In the genomic region with DNA sequence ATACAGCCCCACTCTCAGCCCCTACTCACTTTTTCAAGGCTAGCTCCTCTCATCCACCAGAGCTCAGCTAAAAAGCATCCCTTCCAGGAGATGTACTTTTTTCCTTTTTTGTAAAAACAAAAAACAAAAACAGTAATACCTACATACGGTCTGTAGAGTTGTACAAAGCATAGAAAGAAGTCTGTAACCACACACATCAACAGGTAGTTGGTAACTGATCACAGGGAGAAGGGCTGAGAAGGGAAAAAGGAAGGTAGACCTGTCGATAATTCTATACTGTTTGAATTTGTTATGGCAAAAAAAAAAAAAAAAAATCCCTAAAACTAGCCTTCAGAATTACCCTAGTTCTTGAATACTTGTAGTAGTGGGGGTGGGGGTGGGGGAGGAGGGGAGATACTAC, we compare ENCODE assay signal across 9 cellular contexts. TPM values are rescaled to one million over a fixed set of nuclear protein-coding genes. Genes with fewer than 3 reads are reported as not detected.
DNase-seq lines count a peak whose midpoint lies in the region; ATAC-seq and TF ChIP-seq lines count a peak whose summit lies in the region.
"Had no signal": no experiment of that assay in that cellular context is flagged by ENCODE, and none has a peak within 500 bp of the region (broad histone marks: within the 10 kb centered on the region; RNA-seq: fewer than 3 reads in every experiment).

No MANE protein-coding gene starts in this region.

- H3K9me2 ChIP-seq in Loucy (replicated peaks; ENCODE audit: low read depth, low read length), result no peaks in the 10 kb centered on the region
- no peaks in the 10 kb centered on the region for H3K9me2 ChIP-seq in neural cell (ENCODE audit: insufficient read depth, low read length)

- no peak for TF ChIP-seq EP300 in neural cell (conservative IDR thresholded peaks at IDR 0.05; ENCODE audit: poor library complexity, severe bottlenecking)

- H3K4me3 ChIP-seq in BLaER1 treated with 17β-estradiol and CSF1 and Interleukin-3, amounts not matched to agents 10 nM and 100 nM, result peak overlapping the region; percentile 71 to 98 (median 92)
- H3K4me3 ChIP-seq in Loucy (ENCODE audit: low read length, poor library complexity, severe bottlenecking), result peak overlapping the region; percentile 81
- H3K4me3 ChIP-seq in neural cell (ENCODE audit: low read length), result peak overlapping the region; percentile 89

- H3K36me3 Mint-ChIP-seq in dendritic cell treated with granulocyte-macrophage colony-stimulating factor and Interleukin-4, amounts not matched to agents 40 ng/mL and 50 ng/mL, for 4 days (ENCODE audit: low read depth), result peaks cover 64% of the 10 kb centered on the region

- H3K27ac Mint-ChIP-seq in dendritic cell treated with granulocyte-macrophage colony-stimulating factor and Interleukin-4, amounts not matched to agents 40 ng/mL and 50 ng/mL, for 4 days, result peak overlapping the region; percentile 97

- H2AFZ ChIP-seq in Loucy (ENCODE audit: low read length) (peak overlapping the region; percentile 83; the same call in 1 of the 2 replicates), neural cell (ENCODE audit: low read depth, low read length) (no peak overlapping the region)

- H3K9me3 Mint-ChIP-seq in dendritic cell treated with granulocyte-macrophage colony-stimulating factor and Interleukin-4, amounts not matched to agents 40 ng/mL and 50 ng/mL, for 4 days, result no peaks in the 10 kb centered on the region

- H3K79me2 ChIP-seq in Loucy (ENCODE audit: insufficient read depth, low read length), result peaks cover 20% of the 10 kb centered on the region; the same call in 1 of the 2 replicates
- H3K79me2 ChIP-seq in neural cell (replicated peaks; ENCODE audit: insufficient read depth, low read length), result no peaks in the 10 kb centered on the region

- ATAC-seq in GM18861 (IDR thresholded peaks at IDR 0.05; ENCODE audit: unreplicated experiment), result no peak
- no peak for ATAC-seq in GM21576 (IDR thresholded peaks at IDR 0.05; ENCODE audit: unreplicated experiment)
- no peak for ATAC-seq in HG02970 (IDR thresholded peaks at IDR 0.05; ENCODE audit: low FRiP score, unreplicated experiment)

- peaks cover 67% of the 10 kb centered on the region for H3K4me1 Mint-ChIP-seq in dendritic cell treated with granulocyte-macrophage colony-stimulating factor and Interleukin-4, amounts not matched to agents 40 ng/mL and 50 ng/mL, for 4 days (ENCODE audit: low read depth)

- H3K4me1 ChIP-seq in BLaER1 treated with 17β-estradiol and CSF1 and Interleukin-3, amounts not matched to agents 10 nM and 100 nM, result peaks cover 39 to 71% (median 55%) of the 10 kb centered on the region in 10 experiments
- peaks cover 10% of the 10 kb centered on the region for H3K4me1 ChIP-seq in Loucy (ENCODE audit: insufficient read depth, low read length, poor library complexity, severe bottlenecking)

- TF ChIP-seq CTCF in Loucy (conservative IDR thresholded peaks at IDR 0.05; ENCODE audit: low read length) (no peak), neural cell (IDR thresholded peaks at IDR 0.05; ENCODE audit: poor library complexity, severe bottlenecking) (no peak)

- peak overlapping the region in 10 of 11 experiments; percentile 17 to 90 (median 83); a peak in 15 of 22 replicates for H3K27ac ChIP-seq in BLaER1 treated with 17β-estradiol and CSF1 and Interleukin-3, amounts not matched to agents 10 nM and 100 nM
- H3K27ac ChIP-seq in neural cell (ENCODE audit: low read length), result no peak overlapping the region

- no peaks in the 10 kb centered on the region for H3K27me3 ChIP-seq in BLaER1 treated with 17β-estradiol and CSF1 and Interleukin-3, amounts not matched to agents 10 nM and 100 nM
- H3K27me3 ChIP-seq in Loucy (ENCODE audit: insufficient read depth, low read length, poor library complexity, severe bottlenecking) (no peaks in the 10 kb centered on the region), neural cell (ENCODE audit: insufficient read depth, low read depth, low read length) (peaks cover 3% of the 10 kb centered on the region)

- H3K27me3 Mint-ChIP-seq in dendritic cell treated with granulocyte-macrophage colony-stimulating factor and Interleukin-4, amounts not matched to agents 40 ng/mL and 50 ng/mL, for 4 days, result no peaks in the 10 kb centered on the region

- H3K36me3 ChIP-seq in BLaER1 treated with 17β-estradiol and CSF1 and Interleukin-3, amounts not matched to agents 10 nM and 100 nM, result peaks cover 31 to 44% (median 42%) of the 10 kb centered on the region in 11 experiments
- peaks cover 5% of the 10 kb centered on the region; the same call in 1 of the 2 replicates for H3K36me3 ChIP-seq in Loucy (ENCODE audit: insufficient read depth, low read length)
- no peaks in the 10 kb centered on the region for H3K36me3 ChIP-seq in neural cell (ENCODE audit: insufficient read depth, low read length)

- H3F3A ChIP-seq in Loucy (ENCODE audit: low read depth) (0 out of 2 replicates have a peak, but pooled peaks cover 4% of the 10 kb centered on the region), neural cell (ENCODE audit: insufficient read depth, low read length, poor library complexity, severe bottlenecking) (peaks cover 3% of the 10 kb centered on the region)

- no peak for DNase-seq in NK-92 treated with Interleukin-12 subunit alpha and Interleukin-12 subunit beta, amount 100 ng/mL, for 24 hours (lab: John Stamatoyannopoulos, UW)
- DNase-seq: NCI-H1436 treated with DMSO at 0.1 percent for 48 hours had no signal

- H3K4me2 ChIP-seq in BLaER1 treated with 17β-estradiol and CSF1 and Interleukin-3, amounts not matched to agents 10 nM and 100 nM, result peak overlapping the region; percentile 90 to 98 (median 96)
- H3K4me2 ChIP-seq in Loucy (ENCODE audit: low read depth, low read length, poor library complexity, severe bottlenecking) (peak overlapping the region; percentile 81), neural cell (ENCODE audit: low read length) (no peak overlapping the region)

- no peaks in the 10 kb centered on the region for H3K9me3 ChIP-seq in BLaER1 treated with 17β-estradiol and CSF1 and Interleukin-3, amounts not matched to agents 10 nM and 100 nM (replicated peaks in 1 of 11)
- H3K9me3 ChIP-seq in Loucy (ENCODE audit: insufficient read depth, low read depth, low read length) (no peaks in the 10 kb centered on the region), neural cell (ENCODE audit: low read length) (no peaks in the 10 kb centered on the region)

- H4K20me1 ChIP-seq in BLaER1 treated with 17β-estradiol and CSF1 and Interleukin-3, amounts not matched to agents 10 nM and 100 nM, result peaks cover 7 to 45% (median 38%) of the 10 kb centered on the region in 11 experiments; a peak in 20 of 22 replicates
- H4K20me1 ChIP-seq in Loucy (ENCODE audit: insufficient read depth, low read length, poor library complexity, severe bottlenecking) (no peaks in the 10 kb centered on the region), neural cell (ENCODE audit: insufficient read depth) (no peaks in the 10 kb centered on the region)

- intact Hi-C loops in dendritic cell treated with granulocyte-macrophage colony-stimulating factor and Interleukin-4, amounts not matched to agents 40 ng/mL and 50 ng/mL, for 4 days (cut with micrococcal nuclease), result loop anchor here (2.0 to 5.0 kb wide), 2 partner anchors 34 to 116 kb away; a partner anchor contains a TSS

- H3K4me3 Mint-ChIP-seq in dendritic cell treated with granulocyte-macrophage colony-stimulating factor and Interleukin-4, amounts not matched to agents 40 ng/mL and 50 ng/mL, for 4 days, result peak overlapping the region; percentile 92

- H3K9ac ChIP-seq in BLaER1 treated with 17β-estradiol and CSF1 and Interleukin-3, amounts not matched to agents 10 nM and 100 nM, result peak overlapping the region; percentile 81 to 94 (median 89)
- H3K9ac ChIP-seq in Loucy (ENCODE audit: low read depth, low read length, poor library complexity, severe bottlenecking), result peak overlapping the region; percentile 66
- peak overlapping the region; percentile 59 for H3K9ac ChIP-seq in neural cell (ENCODE audit: low read length)

- TF ChIP-seq RAD21 in neural cell (conservative IDR thresholded peaks at IDR 0.05), result no peak

TF ChIP-seq in neural cell, 6 proteins besides CTCF, POLR2A, EP300 and RAD21:
- TF ChIP-seq EZH2 (IDR thresholded peaks at IDR 0.05; ENCODE audit: borderline replicate concordance, insufficient read depth, low read length, poor library complexity, severe bottlenecking), result no peak
- no peak for TF ChIP-seq MXI1 (conservative IDR thresholded peaks at IDR 0.05; ENCODE audit: poor library complexity, severe bottlenecking)
- TF ChIP-seq, protein P1, sequence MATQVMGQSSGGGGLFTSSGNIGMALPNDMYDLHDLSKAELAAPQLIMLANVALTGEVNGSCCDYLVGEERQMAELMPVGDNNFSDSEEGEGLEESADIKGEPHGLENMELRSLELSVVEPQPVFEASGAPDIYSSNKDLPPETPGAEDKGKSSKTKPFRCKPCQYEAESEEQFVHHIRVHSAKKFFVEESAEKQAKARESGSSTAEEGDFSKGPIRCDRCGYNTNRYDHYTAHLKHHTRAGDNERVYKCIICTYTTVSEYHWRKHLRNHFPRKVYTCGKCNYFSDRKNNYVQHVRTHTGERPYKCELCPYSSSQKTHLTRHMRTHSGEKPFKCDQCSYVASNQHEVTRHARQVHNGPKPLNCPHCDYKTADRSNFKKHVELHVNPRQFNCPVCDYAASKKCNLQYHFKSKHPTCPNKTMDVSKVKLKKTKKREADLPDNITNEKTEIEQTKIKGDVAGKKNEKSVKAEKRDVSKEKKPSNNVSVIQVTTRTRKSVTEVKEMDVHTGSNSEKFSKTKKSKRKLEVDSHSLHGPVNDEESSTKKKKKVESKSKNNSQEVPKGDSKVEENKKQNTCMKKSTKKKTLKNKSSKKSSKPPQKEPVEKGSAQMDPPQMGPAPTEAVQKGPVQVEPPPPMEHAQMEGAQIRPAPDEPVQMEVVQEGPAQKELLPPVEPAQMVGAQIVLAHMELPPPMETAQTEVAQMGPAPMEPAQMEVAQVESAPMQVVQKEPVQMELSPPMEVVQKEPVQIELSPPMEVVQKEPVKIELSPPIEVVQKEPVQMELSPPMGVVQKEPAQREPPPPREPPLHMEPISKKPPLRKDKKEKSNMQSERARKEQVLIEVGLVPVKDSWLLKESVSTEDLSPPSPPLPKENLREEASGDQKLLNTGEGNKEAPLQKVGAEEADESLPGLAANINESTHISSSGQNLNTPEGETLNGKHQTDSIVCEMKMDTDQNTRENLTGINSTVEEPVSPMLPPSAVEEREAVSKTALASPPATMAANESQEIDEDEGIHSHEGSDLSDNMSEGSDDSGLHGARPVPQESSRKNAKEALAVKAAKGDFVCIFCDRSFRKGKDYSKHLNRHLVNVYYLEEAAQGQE (IDR thresholded peaks at IDR 0.05; ENCODE audit: borderline replicate concordance), result no peak
- no peak for TF ChIP-seq POLR2AphosphoS5 (IDR thresholded peaks at IDR 0.05)
- no peak for TF ChIP-seq SMC3 (conservative IDR thresholded peaks at IDR 0.05; ENCODE audit: poor library complexity)
- no peak for TF ChIP-seq TAF1 (IDR thresholded peaks at IDR 0.05; ENCODE audit: low read depth)
TF ChIP-seq in neural cell: peak in this region for 0.

RNA-seq across cellular contexts. Expression of a gene that starts 0.9 kb away (rescaled TPM):
- polyA plus RNA-seq in neural cell, result 9.6 and 13.8 TPM in 2 replicates
- 3.2 and 10.0 TPM in 2 replicates for polyA minus RNA-seq in neural cell

RNA-seq across cellular contexts. Expression of a gene that starts 17.3 kb away (rescaled TPM):
- 27.7 and 35.2 TPM in 2 replicates for polyA plus RNA-seq in neural cell
- 21.1 and 27.3 TPM in 2 replicates for polyA minus RNA-seq in neural cell

RNA-seq across cellular contexts. Expression of a gene that starts 26.7 kb away (rescaled TPM):
- polyA plus RNA-seq in neural cell, result 50.6 and 63.3 TPM in 2 replicates
- 34.3 and 34.6 TPM in 2 replicates for polyA minus RNA-seq in neural cell

RNA-seq across cellular contexts. Expression of a gene that starts 27.0 kb away (rescaled TPM):
- polyA plus RNA-seq in neural cell, result 15.7 and 19.6 TPM in 2 replicates
- 19.2 and 21.2 TPM in 2 replicates for polyA minus RNA-seq in neural cell
